22 cellular contexts compared by ENCODE assay signal in genomic region chr17:1976683-1977064, GRCh38. TPM values are rescaled to one million over a fixed set of nuclear protein-coding genes. Genes with fewer than 3 reads are reported as not detected.
"Had no signal": no experiment of that assay in that cellular context is flagged by ENCODE, and none has a peak within 500 bp of the region (broad histone marks: within the 10 kb centered on the region; RNA-seq: fewer than 3 reads in every experiment).

No MANE protein-coding gene starts in this region.

- H2AFZ ChIP-seq: PC-9 had no signal

- H3K4me1 Mint-ChIP-seq: activated B cell treated with CpG ODN at 0.5 μM for 24 hours had no signal

- H3K4me3 Mint-ChIP-seq: activated B cell treated with CpG ODN at 0.5 μM for 24 hours; activated CD4-positive, alpha-beta T cell treated with anti-CD3 and anti-CD28 coated beads, Interleukin-2, amount 10 ng/mL, durations not matched to agents 24 days and 14 days; activated CD8-positive, alpha-beta memory T cell treated with anti-CD3 and anti-CD28 coated beads, Interleukin-2, amount 10 ng/mL, durations not matched to agents 7 days and 5 days; activated naive CD4-positive, alpha-beta T cell treated with anti-CD3 and anti-CD28 coated beads, Interleukin-2, amount 50 U/mL, for 24 hours; activated T-cell treated with anti-CD3 and anti-CD28 coated beads, Interleukin-2, amount 50 U/mL, for 24 hours; activated T-helper 1 cell treated with anti-CD3 and anti-CD28 coated beads, Interleukin-12 subunit alpha, Interleukin-12 subunit beta, Interleukin-2, Interleukin-4 antibody, amounts not matched to agents 30 ng/mL and 10 ng/mL and 1 ng/mL, durations not matched to agents 14 hours and 24 hours and 36 hours had no signal

- FAIRE-seq: astrocyte had no signal

- H3K9me3 Mint-ChIP-seq: activated B cell treated with CpG ODN at 0.5 μM for 24 hours; activated CD4-positive, alpha-beta T cell treated with anti-CD3 and anti-CD28 coated beads, Interleukin-2, amount 10 ng/mL, durations not matched to agents 24 days and 14 days; activated naive CD4-positive, alpha-beta T cell treated with anti-CD3 and anti-CD28 coated beads, Interleukin-2, amount 50 U/mL, for 24 hours; activated T-cell treated with anti-CD3 and anti-CD28 coated beads, Interleukin-2, amount 50 U/mL, for 24 hours; activated T-helper 1 cell treated with anti-CD3 and anti-CD28 coated beads, Interleukin-12 subunit alpha, Interleukin-12 subunit beta, Interleukin-2, Interleukin-4 antibody, amounts not matched to agents 30 ng/mL and 10 ng/mL and 1 ng/mL, durations not matched to agents 14 hours and 24 hours and 36 hours; brain had no signal

- H3K4me2 ChIP-seq: PC-9 had no signal

- H3K4me3 ChIP-seq: PC-9 had no signal

- H3K36me3 Mint-ChIP-seq: activated CD8-positive, alpha-beta memory T cell treated with anti-CD3 and anti-CD28 coated beads, Interleukin-2, amount 10 ng/mL, durations not matched to agents 7 days and 5 days; activated naive CD4-positive, alpha-beta T cell treated with anti-CD3 and anti-CD28 coated beads, Interleukin-2, amount 50 U/mL, for 24 hours; brain had no signal

- H3K27ac Mint-ChIP-seq: activated B cell treated with CpG ODN at 0.5 μM for 24 hours; activated CD4-positive, alpha-beta T cell treated with anti-CD3 and anti-CD28 coated beads, Interleukin-2, amount 10 ng/mL, durations not matched to agents 24 days and 14 days; activated naive CD4-positive, alpha-beta T cell treated with anti-CD3 and anti-CD28 coated beads, Interleukin-2, amount 50 U/mL, for 24 hours; activated T-cell treated with anti-CD3 and anti-CD28 coated beads, Interleukin-2, amount 50 U/mL, for 24 hours; activated T-helper 1 cell treated with anti-CD3 and anti-CD28 coated beads, Interleukin-12 subunit alpha, Interleukin-12 subunit beta, Interleukin-2, Interleukin-4 antibody, amounts not matched to agents 30 ng/mL and 10 ng/mL and 1 ng/mL, durations not matched to agents 14 hours and 24 hours and 36 hours; T-helper 17 cell had no signal

- H3K27ac ChIP-seq: PC-9 had no signal

- DNase-seq: activated B cell treated with CpG ODN at 0.5 μM for 24 hours; activated CD4-positive, alpha-beta T cell treated with anti-CD3 and anti-CD28 coated beads for 1 hour; activated effector memory CD4-positive, alpha-beta T cell treated with Interleukin-2 at 50 U/mL for 16 hours; activated naive CD4-positive, alpha-beta T cell; activated T-cell treated with anti-CD3 and anti-CD28 coated beads, Interleukin-2, amount 50 U/mL, for 24 hours; Karpas-422; NCI-H1092; NCI-H1417; NCI-H2029; NCI-H345; NCI-H510A; NCI-H526 treated with DMSO at 0.1 percent for 48 hours; PC-9; SHP77 treated with DMSO at 0.1 percent for 48 hours; T-helper 17 cell; T-helper 9 cell had no signal

RNA-seq across cellular contexts. Expression of gene RTN4RL1, which starts 48.5 kb away (rescaled TPM):
- total RNA-seq: activated B cell treated with CpG ODN at 0.5 μM for 24 hours had no signal
